1 cellular context compared by ENCODE assay signal in genomic region chr1:167533851-167534300, GRCh38.
TF ChIP-seq lines count a peak whose summit lies in the region.

No MANE protein-coding gene starts in this region.

TF ChIP-seq in GM23338, 12 proteins besides CTCF, POLR2A, EP300 and RAD21 (continued from another document):
- TF ChIP-seq ZNF462 (CRISPR knock-in tag; IDR thresholded peaks at IDR 0.05) (no peak), NANOG (IDR thresholded peaks at IDR 0.05; ENCODE audit: borderline replicate concordance) (no peak)
- TF ChIP-seq, protein P1, sequence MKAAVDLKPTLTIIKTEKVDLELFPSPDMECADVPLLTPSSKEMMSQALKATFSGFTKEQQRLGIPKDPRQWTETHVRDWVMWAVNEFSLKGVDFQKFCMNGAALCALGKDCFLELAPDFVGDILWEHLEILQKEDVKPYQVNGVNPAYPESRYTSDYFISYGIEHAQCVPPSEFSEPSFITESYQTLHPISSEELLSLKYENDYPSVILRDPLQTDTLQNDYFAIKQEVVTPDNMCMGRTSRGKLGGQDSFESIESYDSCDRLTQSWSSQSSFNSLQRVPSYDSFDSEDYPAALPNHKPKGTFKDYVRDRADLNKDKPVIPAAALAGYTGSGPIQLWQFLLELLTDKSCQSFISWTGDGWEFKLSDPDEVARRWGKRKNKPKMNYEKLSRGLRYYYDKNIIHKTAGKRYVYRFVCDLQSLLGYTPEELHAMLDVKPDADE (IDR thresholded peaks at IDR 0.05): no peak
- TF ChIP-seq, protein P2, sequence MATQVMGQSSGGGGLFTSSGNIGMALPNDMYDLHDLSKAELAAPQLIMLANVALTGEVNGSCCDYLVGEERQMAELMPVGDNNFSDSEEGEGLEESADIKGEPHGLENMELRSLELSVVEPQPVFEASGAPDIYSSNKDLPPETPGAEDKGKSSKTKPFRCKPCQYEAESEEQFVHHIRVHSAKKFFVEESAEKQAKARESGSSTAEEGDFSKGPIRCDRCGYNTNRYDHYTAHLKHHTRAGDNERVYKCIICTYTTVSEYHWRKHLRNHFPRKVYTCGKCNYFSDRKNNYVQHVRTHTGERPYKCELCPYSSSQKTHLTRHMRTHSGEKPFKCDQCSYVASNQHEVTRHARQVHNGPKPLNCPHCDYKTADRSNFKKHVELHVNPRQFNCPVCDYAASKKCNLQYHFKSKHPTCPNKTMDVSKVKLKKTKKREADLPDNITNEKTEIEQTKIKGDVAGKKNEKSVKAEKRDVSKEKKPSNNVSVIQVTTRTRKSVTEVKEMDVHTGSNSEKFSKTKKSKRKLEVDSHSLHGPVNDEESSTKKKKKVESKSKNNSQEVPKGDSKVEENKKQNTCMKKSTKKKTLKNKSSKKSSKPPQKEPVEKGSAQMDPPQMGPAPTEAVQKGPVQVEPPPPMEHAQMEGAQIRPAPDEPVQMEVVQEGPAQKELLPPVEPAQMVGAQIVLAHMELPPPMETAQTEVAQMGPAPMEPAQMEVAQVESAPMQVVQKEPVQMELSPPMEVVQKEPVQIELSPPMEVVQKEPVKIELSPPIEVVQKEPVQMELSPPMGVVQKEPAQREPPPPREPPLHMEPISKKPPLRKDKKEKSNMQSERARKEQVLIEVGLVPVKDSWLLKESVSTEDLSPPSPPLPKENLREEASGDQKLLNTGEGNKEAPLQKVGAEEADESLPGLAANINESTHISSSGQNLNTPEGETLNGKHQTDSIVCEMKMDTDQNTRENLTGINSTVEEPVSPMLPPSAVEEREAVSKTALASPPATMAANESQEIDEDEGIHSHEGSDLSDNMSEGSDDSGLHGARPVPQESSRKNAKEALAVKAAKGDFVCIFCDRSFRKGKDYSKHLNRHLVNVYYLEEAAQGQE (IDR thresholded peaks at IDR 0.05; ENCODE audit: unreplicated experiment): no peak
